In genomic region chr6:33815854-33816253, GRCh38 we compare ENCODE assay signal across 8 cellular contexts. TPM values are rescaled to one million over a fixed set of nuclear protein-coding genes. Genes with fewer than 3 reads are reported as not detected.
A peak's percentile ranks its signal among the peaks of the same experiment; 100 is the strongest.
DNase-seq lines count a peak whose midpoint lies in the region; ATAC-seq and TF ChIP-seq lines count a peak whose summit lies in the region.

No MANE protein-coding gene starts in this region.

- peak; percentile 56 for ATAC-seq in T-helper 17 cell
- ATAC-seq in GM19452 (IDR thresholded peaks at IDR 0.05; ENCODE audit: unreplicated experiment), result no peak
- no peak for ATAC-seq in omental fat pad (ENCODE audit: low FRiP score)
- ATAC-seq in stimulated activated memory B cell treated with anti-CD40 and anti-IgM and Interleukin-4, amounts not matched to agents 10 μg/mL and 1 μg/mL and 100 μg/mL, for 72 hours, result no peak

- H3K4me1 Mint-ChIP-seq in T-helper 17 cell, result peaks cover 6% of the 10 kb centered on the region
- no peaks in the 10 kb centered on the region for H3K4me1 Mint-ChIP-seq in stimulated activated memory B cell treated with anti-CD40 and anti-IgM and Interleukin-4, amounts not matched to agents 10 μg/mL and 1 μg/mL and 100 μg/mL, for 72 hours

- no peak overlapping the region for H3K4me3 Mint-ChIP-seq in T-helper 17 cell
- H3K4me3 Mint-ChIP-seq in stimulated activated memory B cell treated with anti-CD40 and anti-IgM and Interleukin-4, amounts not matched to agents 10 μg/mL and 1 μg/mL and 100 μg/mL, for 72 hours, result no peak overlapping the region

- no peaks in the 10 kb centered on the region for H3K9me3 Mint-ChIP-seq in stimulated activated memory B cell treated with anti-CD40 and anti-IgM and Interleukin-4, amounts not matched to agents 10 μg/mL and 1 μg/mL and 100 μg/mL, for 72 hours

- no peak for TF ChIP-seq CTCF in omental fat pad (IDR thresholded peaks at IDR 0.05)

- no peak overlapping the region for H3K27ac Mint-ChIP-seq in T-helper 17 cell
- H3K27ac Mint-ChIP-seq in stimulated activated memory B cell treated with anti-CD40 and anti-IgM and Interleukin-4, amounts not matched to agents 10 μg/mL and 1 μg/mL and 100 μg/mL, for 72 hours, result no peak overlapping the region

- peaks cover 53% of the 10 kb centered on the region for H3K27me3 Mint-ChIP-seq in T-helper 17 cell
- peaks cover 82% of the 10 kb centered on the region for H3K27me3 Mint-ChIP-seq in stimulated activated memory B cell treated with anti-CD40 and anti-IgM and Interleukin-4, amounts not matched to agents 10 μg/mL and 1 μg/mL and 100 μg/mL, for 72 hours

- DNase-seq in NCI-H187 treated with DMSO at 0.1 percent for 48 hours (lab: John Stamatoyannopoulos, UW) (peak; percentile 28), NCI-H187 (lab: John Stamatoyannopoulos, UW) (no peak), M059J (ENCODE audit: low read depth) (peak; percentile 45), T-helper 17 cell (no peak), midbrain (lab: John Stamatoyannopoulos, UW) (peak; percentile 13), omental fat pad (ENCODE audit: low spot score) (no peak)

- H3K9me3 ChIP-seq in T-helper 17 cell (ENCODE audit: control insufficient read depth, low read length, poor library complexity, severe bottlenecking), result no peaks in the 10 kb centered on the region

- peaks cover 3% of the 10 kb centered on the region for H3K36me3 Mint-ChIP-seq in T-helper 17 cell (ENCODE audit: low read depth)
- no peaks in the 10 kb centered on the region for H3K36me3 Mint-ChIP-seq in stimulated activated memory B cell treated with anti-CD40 and anti-IgM and Interleukin-4, amounts not matched to agents 10 μg/mL and 1 μg/mL and 100 μg/mL, for 72 hours

RNA-seq across cellular contexts. Expression of gene MLN, which starts 12.1 kb away (rescaled TPM):
- not detected in 2 replicates for total RNA-seq in M059J (2014; rRNA removed; shearing (Covaris generic))
- not detected for total RNA-seq in T-helper 17 cell
- not detected for total RNA-seq in omental fat pad

RNA-seq across cellular contexts. Expression of gene LEMD2, which starts 26.9 kb away (rescaled TPM):
- total RNA-seq in M059J (2014; rRNA removed; shearing (Covaris generic)), result 48.2 and 69.2 TPM in 2 replicates
- 100 to 1,000 TPM; 101 to 120 TPM for total RNA-seq in T-helper 17 cell
- 10 to 100 TPM; 25.8 to 75.0 (median 40.4) TPM for total RNA-seq in omental fat pad

Comparison
In these comparisons a context has a peak if more than half of its experiments do, and no peak if none do; other contexts are left out.
1. DNase-seq: peak in NCI-H187 treated with DMSO at 0.1 percent for 48 hours (single experiment), M059J (single experiment) and midbrain (single experiment); none in NCI-H187 (0 of 2), T-helper 17 cell (0 of 3) and omental fat pad (single experiment).